ENCODE assay signal across 9 cellular contexts in the genomic region with DNA sequence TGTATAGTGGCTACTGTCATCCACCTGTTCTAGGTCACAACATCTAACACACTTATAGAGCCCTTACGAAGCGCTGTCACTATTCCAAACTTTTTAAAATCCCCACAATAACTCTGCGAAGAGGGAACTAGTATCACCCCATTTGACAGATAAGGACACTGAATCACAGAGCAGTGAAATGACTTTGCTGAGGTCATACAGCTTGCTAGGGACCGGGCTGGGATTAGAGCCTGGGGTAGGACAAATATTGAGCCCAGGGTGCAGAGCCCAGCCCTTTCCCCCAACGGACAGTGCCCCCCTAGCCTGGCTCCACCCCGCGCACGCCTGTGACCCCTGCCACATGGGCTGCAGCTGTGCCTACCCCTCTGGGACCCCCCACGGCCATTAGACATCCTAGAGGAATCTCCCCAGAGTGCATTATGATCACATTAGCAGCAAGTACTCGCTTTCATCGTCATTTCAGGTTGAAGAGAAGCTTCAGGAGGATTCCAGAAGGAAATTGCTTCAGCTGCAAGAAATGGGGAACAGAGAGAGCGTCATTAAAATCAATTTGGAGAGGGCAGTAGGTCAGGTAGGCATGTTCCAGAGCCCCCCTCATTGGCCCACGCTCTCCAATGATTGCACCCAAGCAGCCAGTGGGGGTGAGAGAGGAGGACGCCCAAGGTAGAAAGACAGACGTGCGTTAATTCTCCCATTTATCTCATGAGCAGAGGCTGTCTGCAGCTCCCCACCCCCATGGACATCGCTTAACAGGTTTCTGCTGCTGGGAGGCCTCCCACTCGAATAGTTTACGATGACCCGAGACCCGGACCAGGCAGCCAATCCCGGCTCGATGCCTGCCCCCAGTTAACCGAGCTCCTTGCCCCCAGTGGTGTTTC.
DNase-seq lines count a peak whose midpoint lies in the region; ATAC-seq and TF ChIP-seq lines count a peak whose summit lies in the region.
"Had no signal": no experiment of that assay in that cellular context is flagged by ENCODE, and none has a peak within 500 bp of the region (broad histone marks: within the 10 kb centered on the region; RNA-seq: fewer than 3 reads in every experiment).

No MANE protein-coding gene starts in this region.

- peak overlapping the region; percentile 54; the same call in 1 of the 2 replicates for H2AFZ ChIP-seq in PC-3 (ENCODE audit: low read length)
- no peak overlapping the region for H2AFZ ChIP-seq in osteoblast (ENCODE audit: low read length)

- H3K4me1 ChIP-seq in HEK293 (ENCODE audit: control insufficient read depth, insufficient read depth, low read length) (peaks cover 8% of the 10 kb centered on the region), PC-3 (ENCODE audit: insufficient read depth, low read length) (peaks cover 13% of the 10 kb centered on the region), osteoblast (ENCODE audit: insufficient read depth, low read length) (peaks cover 20% of the 10 kb centered on the region)
- H3K4me1 ChIP-seq: BE2C had no signal

- H3K9me2 ChIP-seq in PC-3 (replicated peaks; ENCODE audit: low read length), result no peaks in the 10 kb centered on the region

- H3K36me3 ChIP-seq in HEK293 (ENCODE audit: control insufficient read depth in 2 of 2, insufficient read depth in 1 of 2, low read length in 2 of 2) (no peaks in the 10 kb centered on the region), PC-3 (ENCODE audit: low read depth, low read length) (no peaks in the 10 kb centered on the region), osteoblast (ENCODE audit: insufficient read depth, low read length) (no peaks in the 10 kb centered on the region)
- H3K36me3 ChIP-seq: BE2C had no signal

- H3K4me3 ChIP-seq in HEK293 (ENCODE audit: low read depth, low read length) (no peak overlapping the region), PC-3 (ENCODE audit: low read length) (peak overlapping the region; percentile 12; the same call in 1 of the 2 replicates), osteoblast (ENCODE audit: insufficient read depth, low read length) (peak overlapping the region; percentile 18)

- H3K79me2 ChIP-seq in PC-3 (ENCODE audit: low read length) (no peaks in the 10 kb centered on the region), osteoblast (ENCODE audit: insufficient read depth, low read length) (no peaks in the 10 kb centered on the region)

- no peaks in the 10 kb centered on the region for H4K20me1 ChIP-seq in PC-3 (ENCODE audit: low read length)
- H4K20me1 ChIP-seq in osteoblast (ENCODE audit: insufficient read depth, low read length), result no peaks in the 10 kb centered on the region

- intact Hi-C loops in PC-3 (cut with micrococcal nuclease), result loop anchor here (1.0 to 2.0 kb wide), 3 partner anchors 92 to 177 kb away; no protein-coding TSS in a partner anchor

- CTCF ChIA-PET in HEK293 (lab: Yijun Ruan, JAX) (interaction anchor here (0.6 to 4.4 kb wide), 38 partner anchors 9 to 206 kb away, joined by 3 to 145 read pairs (median 4); no protein-coding TSS in a partner anchor), PC-3 (lab: Charles Lee) (interaction anchor here (0.5 to 2.2 kb wide), 8 partner anchors 11 to 108 kb away, joined by 3 to 12 read pairs (median 5); no protein-coding TSS in a partner anchor)

- no peak overlapping the region for H3K9ac ChIP-seq in PC-3 (ENCODE audit: low read length)

- no peaks in the 10 kb centered on the region for H3K27me3 ChIP-seq in PC-3 (ENCODE audit: low read length)
- no peaks in the 10 kb centered on the region for H3K27me3 ChIP-seq in osteoblast (ENCODE audit: insufficient read depth, low read length)
- H3K27me3 ChIP-seq: BE2C had no signal

- TF ChIP-seq CTCF in HEK293 (tag by site-specific recombination; IDR thresholded peaks at IDR 0.05), result no peak
- no peak for TF ChIP-seq CTCF in PC-3 (conservative IDR thresholded peaks at IDR 0.05; ENCODE audit: low read depth, low read length)
- TF ChIP-seq CTCF in osteoblast (IDR thresholded peaks at IDR 0.05; ENCODE audit: extremely low read depth, low read depth, low read length), result no peak

- H3K27ac ChIP-seq in HEK293 (ENCODE audit: extremely low read depth, low read depth, low read length) (no peak overlapping the region), PC-3 (ENCODE audit: low read length) (no peak overlapping the region), osteoblast (ENCODE audit: low read depth, low read length) (no peak overlapping the region)

- no TSS peak for BruUV-seq in PC-3 (replicated peaks; lab: Mats Ljungman, UMichigan)

- no peaks in the 10 kb centered on the region for H3K9me3 ChIP-seq in HEK293 (ENCODE audit: control insufficient read depth, insufficient read depth, low read depth, low read length)
- H3K9me3 ChIP-seq in PC-3 (ENCODE audit: low read length), result no peaks in the 10 kb centered on the region
- H3K9me3 ChIP-seq in osteoblast (ENCODE audit: low read depth, low read length), result no peaks in the 10 kb centered on the region
- H3K9me3 ChIP-seq: BE2C had no signal

- POLR2A ChIA-PET in HEK293 (lab: Yijun Ruan, JAX) (interaction anchor here (0.6 kb wide), 1 partner anchor 10 kb away, joined by 3 read pairs; no protein-coding TSS in a partner anchor), PC-3 (lab: Charles Lee; ENCODE audit: unreplicated experiment) (interaction anchor here (0.6 kb wide), 1 partner anchor 60 kb away, joined by 5 read pairs; no protein-coding TSS in a partner anchor)

- peak overlapping the region; percentile 47 for H3K4me2 ChIP-seq in PC-3 (ENCODE audit: low read length)
- peak overlapping the region; percentile 61 for H3K4me2 ChIP-seq in osteoblast (ENCODE audit: insufficient read depth, low read length)

- no peaks in the 10 kb centered on the region for H3F3A ChIP-seq in PC-3 (ENCODE audit: low read length, unreplicated experiment)

- DNase-seq in PC-3 (no peak), osteoblast (ENCODE audit: insufficient read length, low spot score, missing footprints) (no peak), NCI-H526 treated with DMSO at 0.1 percent for 48 hours (lab: John Stamatoyannopoulos, UW) (no peak), NCI-H1694 (lab: John Stamatoyannopoulos, UW) (no peak)

- ATAC-seq in PC-3 (no peak), esophagus mucosa (peak; percentile 26), HG03095 (IDR thresholded peaks at IDR 0.05; ENCODE audit: unreplicated experiment) (no peak), HG02571 (IDR thresholded peaks at IDR 0.05; ENCODE audit: unreplicated experiment) (no peak)

TF ChIP-seq in HEK293, 187 proteins besides CTCF, POLR2A, EP300 and RAD21:
- TF ChIP-seq GLIS1 (tag by site-specific recombination; IDR thresholded peaks at IDR 0.05), result peak; percentile 54
- peak; percentile 66 for TF ChIP-seq EGR2 (tag by site-specific recombination; IDR thresholded peaks at IDR 0.05; ENCODE audit: low read depth)
- 0 out of 2 replicates have a peak, but pooled peaks have one; percentile 12 for TF ChIP-seq ZBTB20 (tag by site-specific recombination; IDR thresholded peaks at IDR 0.05)
- TF ChIP-seq ZNF433 (tag by site-specific recombination; IDR thresholded peaks at IDR 0.05; ENCODE audit: low read depth), result no peak
- TF ChIP-seq ZFHX2 (tag by site-specific recombination; conservative IDR thresholded peaks at IDR 0.05), result peak; percentile 58; the same call in 1 of the 2 replicates
